In the genomic region with DNA sequence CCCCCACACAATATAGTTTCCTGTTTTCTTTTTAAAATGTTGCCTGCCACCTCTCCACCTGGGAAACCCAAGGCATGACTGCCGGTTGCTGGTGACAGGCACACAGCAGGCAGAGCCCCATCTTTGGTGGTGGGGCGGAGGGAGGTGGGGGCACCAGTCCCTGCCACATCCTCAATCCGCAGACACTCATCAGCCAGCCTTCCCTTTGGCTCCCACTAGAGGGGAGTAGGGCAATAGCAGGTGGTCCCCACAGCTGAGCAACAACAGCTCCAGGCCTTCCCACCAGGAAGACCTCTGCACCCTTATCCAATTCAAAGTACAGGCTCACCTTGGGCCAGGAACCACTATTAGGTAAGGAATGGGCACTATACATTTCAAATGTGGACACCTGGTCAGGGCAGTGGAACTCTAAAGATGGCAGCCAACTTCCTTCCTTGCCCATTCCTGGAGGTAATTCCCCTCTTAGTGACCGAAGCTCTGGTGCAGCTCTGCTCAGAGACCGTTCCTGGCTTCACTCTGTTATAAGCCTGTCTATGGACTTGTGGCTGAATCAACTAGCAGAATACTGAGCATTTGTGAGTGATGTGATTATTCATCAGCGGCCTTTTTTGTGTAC, we compare ENCODE assay signal across 9 cellular contexts. TPM values are rescaled to one million over a fixed set of nuclear protein-coding genes. Genes with fewer than 3 reads are reported as not detected.
DNase-seq lines count a peak whose midpoint lies in the region; ATAC-seq and TF ChIP-seq lines count a peak whose summit lies in the region.
"Had no signal": no experiment of that assay in that cellular context is flagged by ENCODE, and none has a peak within 500 bp of the region (broad histone marks: within the 10 kb centered on the region; RNA-seq: fewer than 3 reads in every experiment).

No MANE protein-coding gene starts in this region.

- no peak overlapping the region for H4K5ac ChIP-seq in IMR-90 (ENCODE audit: low read depth, low read length)

- 0 out of 4 replicates have a peak overlapping the region, but pooled peaks of 1 of the 2 experiments have one; percentile 44 for H4K8ac ChIP-seq in IMR-90 (ENCODE audit: low read depth in 2 of 2, low read length in 2 of 2)

- POLR2A ChIA-PET in IMR-90 (lab: Charles Lee; ENCODE audit: unreplicated experiment): no interaction called here

- H3K27ac ChIP-seq in IMR-90 (ENCODE audit: insufficient read depth, low read length) (no peak overlapping the region), foreskin keratinocyte (no peak overlapping the region)

- peaks cover 40% of the 10 kb centered on the region for H3K36me3 ChIP-seq in IMR-90 (ENCODE audit: control insufficient read depth, insufficient read depth, low read length)

- H4K20me1 ChIP-seq in IMR-90 (ENCODE audit: insufficient read depth, low read length): no peaks in the 10 kb centered on the region

- no peak overlapping the region for H2AK5ac ChIP-seq in IMR-90 (ENCODE audit: low read depth, low read length)

- no TSS peak for BruUV-seq in IMR-90 (replicated peaks; lab: Mats Ljungman, UMichigan)

- no peaks in the 10 kb centered on the region for H3K27me3 Mint-ChIP-seq in progenitor cell of endocrine pancreas
- H3K27me3 Mint-ChIP-seq: activated naive CD8-positive, alpha-beta T cell had no signal

- no peak overlapping the region for H3K14ac ChIP-seq in IMR-90 (replicated peaks; ENCODE audit: low read depth, low read length)

- TF ChIP-seq CTCF in IMR-90 (conservative IDR thresholded peaks at IDR 0.05; ENCODE audit: low read depth, low read length) (peak; percentile 62), WI38 (IDR thresholded peaks at IDR 0.05; ENCODE audit: low read depth, low read length) (peak; percentile 86), foreskin keratinocyte (conservative IDR thresholded peaks at IDR 0.05) (peak; percentile 72), progenitor cell of endocrine pancreas (IDR thresholded peaks at IDR 0.05; ENCODE audit: unreplicated experiment) (peak; percentile 75)

- intact Hi-C loops in IMR-90 (cut with micrococcal nuclease): no loop called here

- H3K4me1 ChIP-seq in IMR-90 (ENCODE audit: control insufficient read depth, insufficient read depth, low read length) (no peaks in the 10 kb centered on the region), foreskin keratinocyte (no peaks in the 10 kb centered on the region)

- no peak for TF ChIP-seq POLR2A in IMR-90 (IDR thresholded peaks at IDR 0.05; ENCODE audit: low read depth, low read length)

- ATAC-seq in IMR-90 (ENCODE audit: low read depth) (peak; percentile 89), foreskin keratinocyte (peak; percentile 47), GM21381 (IDR thresholded peaks at IDR 0.05; ENCODE audit: unreplicated experiment) (no peak), HG03354 (IDR thresholded peaks at IDR 0.05; ENCODE audit: poor library complexity, severe bottlenecking, unreplicated experiment) (no peak)

- no peaks in the 10 kb centered on the region for H3K9me3 ChIP-seq in IMR-90 (ENCODE audit: control insufficient read depth, insufficient read depth, low read length)

- H3K56ac ChIP-seq in IMR-90 (ENCODE audit: extremely low read depth, insufficient read depth, low read length): no peak overlapping the region

- H3K18ac ChIP-seq in IMR-90 (ENCODE audit: low read depth, low read length): no peak overlapping the region

- no CpG with 5 or more reads among the region's 6 CpGs for WGBS in IMR-90 (ENCODE audit: extremely low coverage in 2 of 2, insufficient read length in 1 of 2), 2 experiments

- H2BK15ac ChIP-seq in IMR-90 (ENCODE audit: low read depth, low read length): no peak overlapping the region

- H3K4ac ChIP-seq in IMR-90 (ENCODE audit: low read depth, low read length): no peak overlapping the region

- no peak overlapping the region for H3K23ac ChIP-seq in IMR-90 (ENCODE audit: low read depth, low read length)

- H3K27ac Mint-ChIP-seq in progenitor cell of endocrine pancreas: peak overlapping the region; percentile 90
- H3K27ac Mint-ChIP-seq: activated naive CD8-positive, alpha-beta T cell had no signal

- peak overlapping the region; percentile 74 for H2AFZ ChIP-seq in IMR-90 (replicated peaks; ENCODE audit: low read length, poor library complexity)

- no peak overlapping the region for H3K4me3 Mint-ChIP-seq in progenitor cell of endocrine pancreas (ENCODE audit: low read depth)
- H3K4me3 Mint-ChIP-seq: activated naive CD8-positive, alpha-beta T cell had no signal

- dilution Hi-C loops in IMR-90 (cut with HindIII; ENCODE audit: low sequenced_read_pairs, unreplicated experiment): no loop called here

- H3K4me2 ChIP-seq in IMR-90 (ENCODE audit: low read depth, low read length): no peak overlapping the region

- CTCF ChIA-PET in IMR-90 (lab: Yijun Ruan, JAX): interaction anchor here (0.6 to 1.6 kb wide), 3 partner anchors 19 to 97 kb away, joined by 3 to 12 read pairs (median 4); no protein-coding TSS in a partner anchor

- no peaks in the 10 kb centered on the region for H3K9me1 ChIP-seq in IMR-90 (ENCODE audit: insufficient read depth, low read length)

- H3K27me3 ChIP-seq in IMR-90 (ENCODE audit: control insufficient read depth, insufficient read depth, low read length): no peaks in the 10 kb centered on the region
- no peaks in the 10 kb centered on the region for H3K27me3 ChIP-seq in foreskin keratinocyte

- H3K36me3 Mint-ChIP-seq in progenitor cell of endocrine pancreas (ENCODE audit: insufficient read depth): peaks cover 27% of the 10 kb centered on the region

- H3K4me3 ChIP-seq in IMR-90 (ENCODE audit: insufficient read depth, low read depth, low read length) (no peak overlapping the region), WI38 (ENCODE audit: low read depth, low read length) (no peak overlapping the region)

- no peak overlapping the region for H2BK120ac ChIP-seq in IMR-90 (ENCODE audit: low read depth, low read length)

- peaks cover 1% of the 10 kb centered on the region for H3K4me1 Mint-ChIP-seq in progenitor cell of endocrine pancreas (ENCODE audit: low read depth)

- no peak overlapping the region for H4K91ac ChIP-seq in IMR-90 (ENCODE audit: insufficient read depth, low read depth, low read length)

- H2AK9ac ChIP-seq in IMR-90 (replicated peaks; ENCODE audit: low read depth, low read length, poor library complexity): peak overlapping the region; percentile 37

- no peak overlapping the region for H2BK5ac ChIP-seq in IMR-90 (ENCODE audit: low read depth, low read length, poor library complexity, severe bottlenecking)

- peak; percentile 53 for TF ChIP-seq RAD21 in IMR-90 (IDR thresholded peaks at IDR 0.05; ENCODE audit: low read length)

- in situ Hi-C loops in IMR-90 (cut with MboI; ENCODE audit: low sequenced_read_pairs): no loop called here

- no peak overlapping the region for H3K9ac ChIP-seq in IMR-90 (ENCODE audit: low read depth, low read length)

- H3K79me1 ChIP-seq in IMR-90 (ENCODE audit: low read depth in 1 of 2, low read length in 2 of 2): no peaks in the 10 kb centered on the region

- H3K9me3 Mint-ChIP-seq in progenitor cell of endocrine pancreas (ENCODE audit: low read depth): no peaks in the 10 kb centered on the region

- peak; percentile 16 for DNase-seq in NCI-H2196 (lab: John Stamatoyannopoulos, UW; ENCODE audit: unreplicated experiment)
- no peak for DNase-seq in NCI-H2196 treated with DMSO at 0.1 percent for 48 hours (lab: John Stamatoyannopoulos, UW; ENCODE audit: unreplicated experiment)
- peak; percentile 27 for DNase-seq in IMR-90
- DNase-seq in foreskin keratinocyte: no peak
- DNase-seq in progenitor cell of endocrine pancreas (ENCODE audit: low spot score, unreplicated experiment): no peak

- no peak overlapping the region for H2BK20ac ChIP-seq in IMR-90 (ENCODE audit: low read depth, low read length)

TF ChIP-seq in IMR-90, 13 proteins besides CTCF, POLR2A, EP300 and RAD21:
- peak; percentile 27; the same call in 1 of the 2 replicates for TF ChIP-seq SMC3 (IDR thresholded peaks at IDR 0.05; ENCODE audit: low read depth, low read length)
- TF ChIP-seq, protein P1, sequence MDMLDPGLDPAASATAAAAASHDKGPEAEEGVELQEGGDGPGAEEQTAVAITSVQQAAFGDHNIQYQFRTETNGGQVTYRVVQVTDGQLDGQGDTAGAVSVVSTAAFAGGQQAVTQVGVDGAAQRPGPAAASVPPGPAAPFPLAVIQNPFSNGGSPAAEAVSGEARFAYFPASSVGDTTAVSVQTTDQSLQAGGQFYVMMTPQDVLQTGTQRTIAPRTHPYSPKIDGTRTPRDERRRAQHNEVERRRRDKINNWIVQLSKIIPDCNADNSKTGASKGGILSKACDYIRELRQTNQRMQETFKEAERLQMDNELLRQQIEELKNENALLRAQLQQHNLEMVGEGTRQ (IDR thresholded peaks at IDR 0.05; ENCODE audit: low read depth, low read length): no peak

RNA-seq across cellular contexts. Expression of a gene that starts 13.9 kb away (rescaled TPM):
- total RNA-seq in IMR-90 (2012; rRNA removed): 7.3 and 8.6 TPM in 2 replicates
- polyA plus RNA-seq in IMR-90 (2012; rRNA removed): 17.4 and 23.7 TPM in 2 replicates
- polyA plus RNA-seq in IMR-90 (2012; cell fraction: cytosol; rRNA removed): 6.6 and 9.2 TPM in 2 replicates
- 100 and 134 TPM in 2 replicates for polyA plus RNA-seq in IMR-90 (2012; cell fraction: nucleus; rRNA removed; ENCODE audit: low replicate concordance)
- total RNA-seq in foreskin keratinocyte: 26.3 and 27.4 TPM in 2 replicates
- 19.5 and 20.5 TPM in 2 replicates for polyA plus RNA-seq in foreskin keratinocyte
- total RNA-seq in progenitor cell of endocrine pancreas: 66.8 and 67.7 TPM in 2 replicates

RNA-seq across cellular contexts. Expression of a gene that starts 14.1 kb away (rescaled TPM):
- total RNA-seq in IMR-90 (2012; rRNA removed): 70.4 and 82.5 TPM in 2 replicates
- 134 and 139 TPM in 2 replicates for polyA plus RNA-seq in IMR-90 (2012; rRNA removed)
- 55.1 and 61.0 TPM in 2 replicates for polyA plus RNA-seq in IMR-90 (2012; cell fraction: cytosol; rRNA removed)
- polyA plus RNA-seq in IMR-90 (2012; cell fraction: nucleus; rRNA removed; ENCODE audit: low replicate concordance): 237 and 250 TPM in 2 replicates
- 95.0 and 96.3 TPM in 2 replicates for total RNA-seq in foreskin keratinocyte
- 113 and 118 TPM in 2 replicates for polyA plus RNA-seq in foreskin keratinocyte
- 102 and 103 TPM in 2 replicates for total RNA-seq in progenitor cell of endocrine pancreas

RNA-seq across cellular contexts. Expression of a gene that starts 19.8 kb away (rescaled TPM):
- total RNA-seq in IMR-90 (2012; rRNA removed) (not detected in 2 replicates), foreskin keratinocyte (not detected in 2 replicates), progenitor cell of endocrine pancreas (3.3 and 4.4 TPM in 2 replicates)
- polyA plus RNA-seq in IMR-90 (2012; rRNA removed) (0.14 TPM in 1 of 2 replicates, not detected in the other), foreskin keratinocyte (0.06 TPM in 1 of 2 replicates, not detected in the other)
- 0.08 and 0.15 TPM in 2 replicates for polyA plus RNA-seq in IMR-90 (2012; cell fraction: cytosol; rRNA removed)
- polyA plus RNA-seq in IMR-90 (2012; cell fraction: nucleus; rRNA removed; ENCODE audit: low replicate concordance): 0.15 TPM in 1 of 2 replicates, not detected in the other

Comparison
In these comparisons a context has a peak if more than half of its experiments do, and no peak if none do; other contexts are left out.
1. DNase-seq: peak in NCI-H2196 (single experiment) and IMR-90 (single experiment); none in NCI-H2196 treated with DMSO at 0.1 percent for 48 hours (single experiment), foreskin keratinocyte (0 of 2) and progenitor cell of endocrine pancreas (single experiment).
2. ATAC-seq: peak in IMR-90 (single experiment) and foreskin keratinocyte (single experiment); none in GM21381 (single experiment) and HG03354 (single experiment).
3. Peak in every context shown above with its lines, with median percentiles within 50 percentile points of each other: CTCF ChIP-seq.